1 cellular context compared by ENCODE assay signal in the genomic region with DNA sequence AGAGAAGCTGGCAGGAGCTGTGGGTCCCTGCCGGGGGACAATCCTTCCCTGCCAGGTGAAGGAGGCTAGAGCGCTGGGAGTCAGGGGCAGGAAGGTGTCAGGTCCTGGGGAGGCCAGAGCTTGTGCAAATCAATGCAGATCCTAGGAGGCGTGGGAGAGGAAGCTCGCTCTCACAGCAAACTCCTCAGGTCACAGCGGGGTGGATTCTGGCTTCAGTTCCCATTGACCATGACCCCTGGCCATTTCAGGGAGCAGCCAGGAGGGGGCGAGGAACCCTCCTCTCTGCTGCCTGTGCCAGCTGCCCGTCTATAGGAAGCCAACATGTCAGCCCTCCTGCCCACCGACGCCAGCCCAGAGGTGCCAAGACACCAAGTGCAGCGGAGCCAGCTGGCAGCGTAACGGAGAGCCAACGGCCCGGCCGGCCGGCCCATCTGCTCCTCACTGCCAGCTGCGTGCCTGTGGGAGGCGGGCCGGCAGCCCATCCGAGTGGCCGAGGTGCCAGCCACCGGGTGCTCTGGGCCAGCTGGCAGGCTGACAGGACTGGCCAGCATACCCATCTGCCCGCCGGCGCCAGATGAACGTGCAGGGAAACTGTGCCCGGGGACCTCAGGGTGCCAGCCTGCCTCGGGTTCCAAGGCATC.
TF ChIP-seq lines count a peak whose summit lies in the region.

No MANE protein-coding gene starts in this region.

TF ChIP-seq in GM23338, 12 proteins besides CTCF, POLR2A, EP300 and RAD21 (continued from another document):
- TF ChIP-seq, protein P1, sequence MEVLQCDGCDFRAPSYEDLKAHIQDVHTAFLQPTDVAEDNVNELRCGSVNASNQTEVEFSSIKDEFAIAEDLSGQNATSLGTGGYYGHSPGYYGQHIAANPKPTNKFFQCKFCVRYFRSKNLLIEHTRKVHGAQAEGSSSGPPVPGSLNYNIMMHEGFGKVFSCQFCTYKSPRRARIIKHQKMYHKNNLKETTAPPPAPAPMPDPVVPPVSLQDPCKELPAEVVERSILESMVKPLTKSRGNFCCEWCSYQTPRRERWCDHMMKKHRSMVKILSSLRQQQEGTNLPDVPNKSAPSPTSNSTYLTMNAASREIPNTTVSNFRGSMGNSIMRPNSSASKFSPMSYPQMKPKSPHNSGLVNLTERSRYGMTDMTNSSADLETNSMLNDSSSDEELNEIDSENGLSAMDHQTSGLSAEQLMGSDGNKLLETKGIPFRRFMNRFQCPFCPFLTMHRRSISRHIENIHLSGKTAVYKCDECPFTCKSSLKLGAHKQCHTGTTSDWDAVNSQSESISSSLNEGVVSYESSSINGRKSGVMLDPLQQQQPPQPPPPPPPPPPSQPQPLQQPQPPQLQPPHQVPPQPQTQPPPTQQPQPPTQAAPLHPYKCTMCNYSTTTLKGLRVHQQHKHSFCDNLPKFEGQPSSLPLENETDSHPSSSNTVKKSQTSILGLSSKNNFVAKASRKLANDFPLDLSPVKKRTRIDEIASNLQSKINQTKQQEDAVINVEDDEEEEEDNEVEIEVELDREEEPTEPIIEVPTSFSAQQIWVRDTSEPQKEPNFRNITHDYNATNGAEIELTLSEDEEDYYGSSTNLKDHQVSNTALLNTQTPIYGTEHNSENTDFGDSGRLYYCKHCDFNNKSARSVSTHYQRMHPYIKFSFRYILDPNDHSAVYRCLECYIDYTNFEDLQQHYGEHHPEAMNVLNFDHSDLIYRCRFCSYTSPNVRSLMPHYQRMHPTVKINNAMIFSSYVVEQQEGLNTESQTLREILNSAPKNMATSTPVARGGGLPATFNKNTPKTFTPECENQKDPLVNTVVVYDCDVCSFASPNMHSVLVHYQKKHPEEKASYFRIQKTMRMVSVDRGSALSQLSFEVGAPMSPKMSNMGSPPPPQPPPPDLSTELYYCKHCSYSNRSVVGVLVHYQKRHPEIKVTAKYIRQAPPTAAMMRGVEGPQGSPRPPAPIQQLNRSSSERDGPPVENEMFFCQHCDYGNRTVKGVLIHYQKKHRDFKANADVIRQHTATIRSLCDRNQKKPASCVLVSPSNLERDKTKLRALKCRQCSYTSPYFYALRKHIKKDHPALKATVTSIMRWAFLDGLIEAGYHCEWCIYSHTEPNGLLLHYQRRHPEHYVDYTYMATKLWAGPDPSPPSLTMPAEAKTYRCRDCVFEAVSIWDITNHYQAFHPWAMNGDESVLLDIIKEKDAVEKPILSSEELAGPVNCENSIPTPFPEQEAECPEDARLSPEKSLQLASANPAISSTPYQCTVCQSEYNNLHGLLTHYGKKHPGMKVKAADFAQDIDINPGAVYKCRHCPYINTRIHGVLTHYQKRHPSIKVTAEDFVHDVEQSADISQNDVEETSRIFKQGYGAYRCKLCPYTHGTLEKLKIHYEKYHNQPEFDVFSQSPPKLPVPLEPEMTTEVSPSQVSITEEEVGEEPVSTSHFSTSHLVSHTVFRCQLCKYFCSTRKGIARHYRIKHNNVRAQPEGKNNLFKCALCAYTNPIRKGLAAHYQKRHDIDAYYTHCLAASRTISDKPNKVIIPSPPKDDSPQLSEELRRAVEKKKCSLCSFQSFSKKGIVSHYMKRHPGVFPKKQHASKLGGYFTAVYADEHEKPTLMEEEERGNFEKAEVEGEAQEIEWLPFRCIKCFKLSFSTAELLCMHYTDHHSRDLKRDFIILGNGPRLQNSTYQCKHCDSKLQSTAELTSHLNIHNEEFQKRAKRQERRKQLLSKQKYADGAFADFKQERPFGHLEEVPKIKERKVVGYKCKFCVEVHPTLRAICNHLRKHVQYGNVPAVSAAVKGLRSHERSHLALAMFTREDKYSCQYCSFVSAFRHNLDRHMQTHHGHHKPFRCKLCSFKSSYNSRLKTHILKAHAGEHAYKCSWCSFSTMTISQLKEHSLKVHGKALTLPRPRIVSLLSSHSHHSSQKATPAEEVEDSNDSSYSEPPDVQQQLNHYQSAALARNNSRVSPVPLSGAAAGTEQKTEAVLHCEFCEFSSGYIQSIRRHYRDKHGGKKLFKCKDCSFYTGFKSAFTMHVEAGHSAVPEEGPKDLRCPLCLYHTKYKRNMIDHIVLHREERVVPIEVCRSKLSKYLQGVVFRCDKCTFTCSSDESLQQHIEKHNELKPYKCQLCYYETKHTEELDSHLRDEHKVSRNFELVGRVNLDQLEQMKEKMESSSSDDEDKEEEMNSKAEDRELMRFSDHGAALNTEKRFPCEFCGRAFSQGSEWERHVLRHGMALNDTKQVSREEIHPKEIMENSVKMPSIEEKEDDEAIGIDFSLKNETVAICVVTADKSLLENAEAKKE (CRISPR knock-in tag; IDR thresholded peaks at IDR 0.05): no peak
- TF ChIP-seq ZNF114 (CRISPR knock-in tag; IDR thresholded peaks at IDR 0.05): no peak
- no peak for TF ChIP-seq CREB1 (CRISPR knock-in tag; IDR thresholded peaks at IDR 0.05; ENCODE audit: low read depth)
- TF ChIP-seq ZNF331 (CRISPR knock-in tag; IDR thresholded peaks at IDR 0.05; ENCODE audit: low read depth): no peak
- no peak for TF ChIP-seq JUNB (IDR thresholded peaks at IDR 0.05; ENCODE audit: unreplicated experiment)
- no peak for TF ChIP-seq STAT1 (IDR thresholded peaks at IDR 0.05; ENCODE audit: unreplicated experiment)
- TF ChIP-seq, protein P2, sequence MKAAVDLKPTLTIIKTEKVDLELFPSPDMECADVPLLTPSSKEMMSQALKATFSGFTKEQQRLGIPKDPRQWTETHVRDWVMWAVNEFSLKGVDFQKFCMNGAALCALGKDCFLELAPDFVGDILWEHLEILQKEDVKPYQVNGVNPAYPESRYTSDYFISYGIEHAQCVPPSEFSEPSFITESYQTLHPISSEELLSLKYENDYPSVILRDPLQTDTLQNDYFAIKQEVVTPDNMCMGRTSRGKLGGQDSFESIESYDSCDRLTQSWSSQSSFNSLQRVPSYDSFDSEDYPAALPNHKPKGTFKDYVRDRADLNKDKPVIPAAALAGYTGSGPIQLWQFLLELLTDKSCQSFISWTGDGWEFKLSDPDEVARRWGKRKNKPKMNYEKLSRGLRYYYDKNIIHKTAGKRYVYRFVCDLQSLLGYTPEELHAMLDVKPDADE (IDR thresholded peaks at IDR 0.05): no peak
- no peak for TF ChIP-seq EZH2phosphoT487 (IDR thresholded peaks at IDR 0.05; ENCODE audit: unreplicated experiment)
- no peak for TF ChIP-seq NANOG (IDR thresholded peaks at IDR 0.05; ENCODE audit: borderline replicate concordance)
- TF ChIP-seq POLR2AphosphoS5 (IDR thresholded peaks at IDR 0.05; ENCODE audit: low read depth): no peak
